ENCODE assay signal across 13 cellular contexts in genomic region chr11:65594991-65595920, GRCh38. TPM values are rescaled to one million over a fixed set of nuclear protein-coding genes. Genes with fewer than 3 reads are reported as not detected.
DNase-seq lines count a peak whose midpoint lies in the region; TF ChIP-seq lines count a peak whose summit lies in the region.
"Had no signal": no experiment of that assay in that cellular context is flagged by ENCODE, and none has a peak within 500 bp of the region (broad histone marks: within the 10 kb centered on the region; RNA-seq: fewer than 3 reads in every experiment).

KCNK7 (minus strand) TSS chr11:65595800; CDS start chr11:65595772, 28 bp downstream.

- no peaks in the 10 kb centered on the region for H3K36me3 Mint-ChIP-seq in activated naive CD4-positive, alpha-beta T cell treated with anti-CD3 and anti-CD28 coated beads, Interleukin-2, amount 50 U/mL, for 24 hours

- H3K27me3 Mint-ChIP-seq in activated naive CD4-positive, alpha-beta T cell treated with anti-CD3 and anti-CD28 coated beads, Interleukin-2, amount 50 U/mL, for 24 hours = no peaks in the 10 kb centered on the region

- in situ Hi-C loops in transverse colon (cut with MboI; ENCODE audit: low pct_ligation_motif_present in 1 of 4, low pct_unique_long_range_greater_than_20kb in 1 of 4, low sequenced_read_pairs in 3 of 4) = no loop called here
- in situ Hi-C loops in GM23248 (cut with MboI) = no loop called here

- no peaks in the 10 kb centered on the region for H3K79me2 ChIP-seq in SK-N-SH (ENCODE audit: insufficient read depth)
- no peaks in the 10 kb centered on the region for H3K79me2 ChIP-seq in GM23248 (ENCODE audit: insufficient read depth)

- H3K27ac ChIP-seq in SK-N-SH (ENCODE audit: low read depth in 2 of 2, low read length in 1 of 2) (no peak within 1 kb of the TSS; a peak in 1 of 4 replicates), layer of hippocampus (ENCODE audit: low read depth, low read length) (peak within 1 kb of the TSS; percentile 30), transverse colon (no peak within 1 kb of the TSS), GM23248 (no peak within 1 kb of the TSS)
- H3K27ac ChIP-seq: ovary had no signal

- H3K27me3 ChIP-seq in SK-N-SH (ENCODE audit: insufficient read depth) = no peaks in the 10 kb centered on the region
- no peaks in the 10 kb centered on the region for H3K27me3 ChIP-seq in layer of hippocampus (ENCODE audit: control insufficient read depth, insufficient read depth, low read length)
- H3K27me3 ChIP-seq in transverse colon = no peaks in the 10 kb centered on the region
- H3K27me3 ChIP-seq in GM23248 (replicated peaks; ENCODE audit: insufficient read depth) = no peaks in the 10 kb centered on the region
- H3K27me3 ChIP-seq: ovary had no signal

- no peak within 1 kb of the TSS for H3K4me2 ChIP-seq in SK-N-SH
- H3K4me2 ChIP-seq in GM23248 (ENCODE audit: unreplicated experiment) = no peak within 1 kb of the TSS

- H3K9me2 ChIP-seq in SK-N-SH (no peaks in the 10 kb centered on the region), GM23248 (ENCODE audit: insufficient read depth) (no peaks in the 10 kb centered on the region)

- no peak for TF ChIP-seq RAD21 in SK-N-SH (IDR thresholded peaks at IDR 0.05; ENCODE audit: low read length)

- no peak within 1 kb of the TSS for H3K9ac ChIP-seq in SK-N-SH
- no peak within 1 kb of the TSS for H3K9ac ChIP-seq in GM23248

- H3K4me3 ChIP-seq in SK-N-SH (ENCODE audit: low read depth in 2 of 2, low read length in 1 of 2) (no peak within 1 kb of the TSS), transverse colon (no peak within 1 kb of the TSS), GM23248 (no peak within 1 kb of the TSS)
- H3K4me3 ChIP-seq: ovary had no signal

- H3K4me3 Mint-ChIP-seq in activated naive CD4-positive, alpha-beta T cell treated with anti-CD3 and anti-CD28 coated beads, Interleukin-2, amount 50 U/mL, for 24 hours = no peak within 1 kb of the TSS

- TF ChIP-seq CTCF in SK-N-SH (IDR thresholded peaks at IDR 0.05) (no peak), transverse colon (IDR thresholded peaks at IDR 0.05) (no peak)

- H3K9me3 ChIP-seq in SK-N-SH = no peaks in the 10 kb centered on the region
- no peaks in the 10 kb centered on the region for H3K9me3 ChIP-seq in transverse colon
- H3K9me3 ChIP-seq in GM23248 (ENCODE audit: low read depth) = no peaks in the 10 kb centered on the region
- H3K9me3 ChIP-seq: ovary had no signal

- no peak for DNase-seq in activated naive CD4-positive, alpha-beta T cell treated with anti-CD3 and anti-CD28 coated beads, Interleukin-2, amount 50 U/mL, for 16 hours
- DNase-seq in SK-N-SH (peak; percentile 43), transverse colon (peak; percentile 32), dedifferentiated amniotic fluid mesenchymal stem cell (ENCODE audit: extremely low spot score) (no peak), GM23248 (no peak), cerebellar nuclear complex (lab: John Stamatoyannopoulos, UW) (no peak)
- DNase-seq: C1 segment of cervical spinal cord, left ventricle myocardium superior, NCI-H2107, ovary had no signal

- TF ChIP-seq POLR2A in transverse colon (IDR thresholded peaks at IDR 0.05) = no peak

- CTCF ChIA-PET in SK-N-SH (lab: Yijun Ruan, JAX) = interaction anchor here (0.6 to 12.8 kb wide), 14 partner anchors 9 to 220 kb away, joined by 3 to 216 read pairs (median 7); partner anchors contain the start of genes EHBP1L1, FAM89B, MAP3K11 and ZNRD2

- intact Hi-C loops in transverse colon (cut with DNase I; ENCODE audit: low total_unique reads) = loop anchor here (5.0 kb wide), 1 partner anchor 53 kb away; no protein-coding TSS in a partner anchor

- H2AFZ ChIP-seq in SK-N-SH (ENCODE audit: low read depth) (no peak within 1 kb of the TSS), GM23248 (no peak within 1 kb of the TSS)

- peaks cover 12 to 31% of the 10 kb centered on the region in 2 experiments for H3K36me3 ChIP-seq in SK-N-SH (replicated peaks in 1 of 2; ENCODE audit: control insufficient read depth in 1 of 2, insufficient read depth in 2 of 2, low read length in 1 of 2)
- H3K36me3 ChIP-seq in transverse colon = peaks cover 0 to 15% (median 5%) of the 10 kb centered on the region in 4 donors
- 0 out of 2 replicates have a peak, but pooled peaks cover 5% of the 10 kb centered on the region for H3K36me3 ChIP-seq in GM23248 (ENCODE audit: low read depth)
- H3K36me3 ChIP-seq: ovary had no signal

- no peaks in the 10 kb centered on the region for H3K9me3 Mint-ChIP-seq in activated naive CD4-positive, alpha-beta T cell treated with anti-CD3 and anti-CD28 coated beads, Interleukin-2, amount 50 U/mL, for 24 hours

- peaks cover 10% of the 10 kb centered on the region for H3K4me1 Mint-ChIP-seq in activated naive CD4-positive, alpha-beta T cell treated with anti-CD3 and anti-CD28 coated beads, Interleukin-2, amount 50 U/mL, for 24 hours

- H3K4me1 ChIP-seq in SK-N-SH (ENCODE audit: control insufficient read depth in 1 of 2, insufficient read depth in 2 of 2, low read depth in 1 of 2, low read length in 1 of 2) = peaks cover 0 to 12% of the 10 kb centered on the region in 2 experiments; a peak in 1 of 4 replicates
- peaks cover 0 to 26% (median 18%) of the 10 kb centered on the region in 4 donors for H3K4me1 ChIP-seq in transverse colon
- H3K4me1 ChIP-seq in GM23248 (ENCODE audit: insufficient read depth) = no peaks in the 10 kb centered on the region

- no peak for TF ChIP-seq EP300 in SK-N-SH (IDR thresholded peaks at IDR 0.05; ENCODE audit: borderline replicate concordance in 1 of 2, low read depth in 1 of 2, low read length in 1 of 2)
- no peak for TF ChIP-seq EP300 in transverse colon (IDR thresholded peaks at IDR 0.05; ENCODE audit: low read depth)

- H3F3A ChIP-seq in SK-N-SH (replicated peaks; ENCODE audit: insufficient read depth) (peaks cover 8% of the 10 kb centered on the region), GM23248 (ENCODE audit: insufficient read depth) (peaks cover 14% of the 10 kb centered on the region)

- peak within 1 kb of the TSS; percentile 55 for H3K27ac Mint-ChIP-seq in activated naive CD4-positive, alpha-beta T cell treated with anti-CD3 and anti-CD28 coated beads, Interleukin-2, amount 50 U/mL, for 24 hours

- POLR2A ChIA-PET in SK-N-SH (lab: Yijun Ruan, JAX) = interaction anchor here (0.6 to 3.1 kb wide), 4 partner anchors 9 to 179 kb away, joined by 3 to 15 read pairs (median 4); no protein-coding TSS in a partner anchor

- H4K20me1 ChIP-seq in SK-N-SH (ENCODE audit: insufficient read depth) (no peaks in the 10 kb centered on the region), GM23248 (ENCODE audit: insufficient read depth) (no peaks in the 10 kb centered on the region)

- 81% methylated on average over 9 of the region's 14 CpGs for WGBS in SK-N-SH (ENCODE audit: low lambda C conversion rate)
- 44 to 59% methylated on average over 4 to 14 of the region's 14 CpGs for WGBS in transverse colon (ENCODE audit: low coverage in 1 of 2), 2 donors
- WGBS in GM23248 (ENCODE audit: low coverage in 1 of 2, low lambda C conversion rate in 2 of 2, missing lambda C conversion rate in 2 of 2), 2 experiments = 46 to 66% methylated on average over 12 of the region's 14 CpGs

TF ChIP-seq in SK-N-SH, 30 proteins besides CTCF, POLR2A, EP300 and RAD21 (continues in another document):
- TF ChIP-seq MEF2A (IDR thresholded peaks at IDR 0.05; ENCODE audit: borderline replicate concordance, low read depth) (no peak), MXI1 (IDR thresholded peaks at IDR 0.05; ENCODE audit: low read depth, low read length) (no peak), FOSL2 (IDR thresholded peaks at IDR 0.05; ENCODE audit: borderline replicate concordance, low read depth) (no peak), GATA2 (CRISPR knock-in tag; IDR thresholded peaks at IDR 0.05) (no peak), ELF1 (IDR thresholded peaks at IDR 0.05) (no peak), SIN3A (IDR thresholded peaks at IDR 0.05; ENCODE audit: borderline replicate concordance, low read depth, low read length) (no peak), TAF1 (IDR thresholded peaks at IDR 0.05; ENCODE audit: borderline replicate concordance, low read depth, low read length) (no peak), RFX5 (IDR thresholded peaks at IDR 0.05; ENCODE audit: low read length) (no peak), ZBTB33 (IDR thresholded peaks at IDR 0.05; ENCODE audit: borderline replicate concordance, low read depth) (no peak), MAX (IDR thresholded peaks at IDR 0.05; ENCODE audit: low read depth) (no peak), YY1 (IDR thresholded peaks at IDR 0.05; ENCODE audit: low read depth) (no peak), POLR2AphosphoS5 (IDR thresholded peaks at IDR 0.05; ENCODE audit: low read depth, low read length) (no peak)

RNA-seq across cellular contexts. Expression of gene KCNK7, which starts in this region (rescaled TPM):
- polyA plus RNA-seq in SK-N-SH (2012; rRNA removed) (0.34 and 0.58 TPM in 2 replicates), GM23248 (2016; fragmentation: Nextera tagmentation; extraction: Ambion mirVana) (not detected in 2 replicates)
- polyA plus RNA-seq in SK-N-SH (2012; cell fraction: cytosol; rRNA removed) = 0.09 and 0.26 TPM in 2 replicates
- polyA plus RNA-seq in SK-N-SH (2012; cell fraction: nucleus; rRNA removed) = 1.4 and 3.2 TPM in 2 replicates
- total RNA-seq in transverse colon = 1 to 10 TPM in 1 of 4 donors, under 1 TPM in 1, not detected in 2; 0.27 to 1.6 TPM
- total RNA-seq in GM23248 (2014; rRNA removed; shearing (Covaris generic)) = not detected in 2 replicates
- total RNA-seq: H4 had no signal

Comparison
In these comparisons a context has a peak if more than half of its experiments do, and no peak if none do; other contexts are left out.
1. DNase-seq: peak in SK-N-SH (single experiment) and transverse colon (single experiment); none in activated naive CD4-positive, alpha-beta T cell treated with anti-CD3 and anti-CD28 coated beads, Interleukin-2, amount 50 U/mL, for 16 hours (single experiment), dedifferentiated amniotic fluid mesenchymal stem cell (single experiment), GM23248 (single experiment) and cerebellar nuclear complex (0 of 2).